ENCODE assay signal across 27 cellular contexts in genomic region chr13:39712626-39713025, GRCh38.
"Had no signal": no experiment of that assay in that cellular context is flagged by ENCODE, and none has a peak within 500 bp of the region (broad histone marks: within the 10 kb centered on the region; RNA-seq: fewer than 3 reads in every experiment).

No MANE protein-coding gene starts in this region.

- H3K27me3 ChIP-seq: colonic mucosa, esophagus muscularis mucosa, gastroesophageal sphincter, neural progenitor cell, pancreas, right lobe of liver, spleen, tibial artery, upper lobe of right lung, vagina had no signal

- H3K4me1 ChIP-seq: colonic mucosa, esophagus muscularis mucosa, gastroesophageal sphincter, left ventricle myocardium inferior, lower lobe of right lung, neural progenitor cell, pancreas, psoas muscle, right lobe of liver, spleen, tibial artery, upper lobe of right lung, vagina had no signal

- H3K4me2 ChIP-seq: neural progenitor cell had no signal

- ATAC-seq: gastroesophageal sphincter; left cardiac atrium; lower lobe of right lung; natural killer cell treated with Interleukin-12 subunit alpha and Interleukin-12 subunit beta and Interleukin-15 and Interleukin-18, amount 100 ng/mL, for 72 hours; pancreas; psoas muscle; right lobe of liver; stimulated activated memory B cell treated with anti-CD40 and anti-IgM and Interleukin-4, amounts not matched to agents 10 μg/mL and 1 μg/mL and 100 μg/mL, for 72 hours; upper lobe of right lung had no signal

- H3K27ac ChIP-seq: colonic mucosa, esophagus muscularis mucosa, gastroesophageal sphincter, left ventricle myocardium inferior, lower lobe of right lung, neural progenitor cell, pancreas, psoas muscle, right lobe of liver, spleen, tibial artery, upper lobe of right lung, vagina had no signal

- DNase-seq: colonic mucosa; effector CD4-positive, alpha-beta T cell; endodermal cell; glutamatergic neuron; islet precursor cell; left cardiac atrium; left ventricle myocardium inferior; lower lobe of right lung; mesenchymal stem cell; midbrain; occipital lobe; pancreas; psoas muscle; retina; right lobe of liver; spleen; stimulated activated CD4-positive, alpha-beta T cell treated with anti-CD3 and anti-CD28 coated beads, Interleukin-15, amount 100 ng/mL, for 24 hours; stimulated activated CD4-positive, alpha-beta T cell treated with anti-CD3 and anti-CD28 coated beads, Interleukin-1b, Interleukin-23, amount 100 ng/mL, for 48 hours; stimulated activated CD4-positive, alpha-beta T cell treated with anti-CD3 and anti-CD28 coated beads, Interleukin-4, amount 100 ng/mL, for 24 hours; tibial artery; upper lobe of right lung had no signal

- H3K4me3 ChIP-seq: colonic mucosa, esophagus muscularis mucosa, gastroesophageal sphincter, left ventricle myocardium inferior, lower lobe of right lung, neural progenitor cell, pancreas, psoas muscle, right lobe of liver, spleen, tibial artery, upper lobe of right lung, vagina had no signal

- H3K36me3 ChIP-seq: colonic mucosa, esophagus muscularis mucosa, lower lobe of right lung, pancreas, right lobe of liver, upper lobe of right lung had no signal

- H2AFZ ChIP-seq: neural progenitor cell had no signal

- H3K9me3 ChIP-seq: colonic mucosa, lower lobe of right lung, pancreas, right lobe of liver, upper lobe of right lung, vagina had no signal

- H3K9ac ChIP-seq: neural progenitor cell had no signal
